In genomic region chr7:29127527-29127926, GRCh38 we compare ENCODE assay signal across 26 cellular contexts. TPM values are rescaled to one million over a fixed set of nuclear protein-coding genes. Genes with fewer than 3 reads are reported as not detected.
"Had no signal": no experiment of that assay in that cellular context is flagged by ENCODE, and none has a peak within 500 bp of the region (broad histone marks: within the 10 kb centered on the region; RNA-seq: fewer than 3 reads in every experiment).

No MANE protein-coding gene starts in this region.

- H3K4me1 ChIP-seq: gastroesophageal sphincter, parathyroid adenoma had no signal

- ATAC-seq: activated CD4-positive, alpha-beta T cell treated with anti-CD3 and anti-CD28 coated beads for 36 hours; activated naive CD4-positive, alpha-beta T cell treated with anti-CD3 and anti-CD28 coated beads, Interleukin-2, amount 50 U/mL, for 72 hours; activated T-helper 17 cell treated with anti-CD3 and anti-CD28 coated beads, Interleukin-2, amount 50 U/mL, for 72 hours; gastroesophageal sphincter; left lobe of liver; natural killer cell; sciatic nerve; stimulated activated memory B cell treated with anti-CD40 and anti-IgM and Interleukin-4, amounts not matched to agents 10 μg/mL and 1 μg/mL and 100 μg/mL, for 72 hours had no signal

- H3K9me3 Mint-ChIP-seq: activated B cell treated with CpG ODN at 0.5 μM for 24 hours; activated naive CD4-positive, alpha-beta T cell treated with anti-CD3 and anti-CD28 coated beads, Interleukin-2, amount 50 U/mL, for 72 hours; activated T-cell treated with anti-CD3 and anti-CD28 coated beads, Interleukin-2, amount 50 U/mL, for 24 hours; activated T-helper 17 cell treated with anti-CD3 and anti-CD28 coated beads, Interleukin-2, amount 50 U/mL, for 72 hours; dendritic cell treated with granulocyte-macrophage colony-stimulating factor and Interleukin-4, amounts not matched to agents 40 ng/mL and 50 ng/mL, for 4 days; mesothelial cell of epicardium; natural killer cell; stimulated activated memory B cell treated with anti-CD40 and anti-IgM and Interleukin-4, amounts not matched to agents 10 μg/mL and 1 μg/mL and 100 μg/mL, for 72 hours; type B pancreatic cell had no signal

- H3K27me3 Mint-ChIP-seq: dendritic cell treated with granulocyte-macrophage colony-stimulating factor and Interleukin-4, amounts not matched to agents 40 ng/mL and 50 ng/mL, for 4 days; type B pancreatic cell had no signal

- H3K9me3 ChIP-seq: gastroesophageal sphincter, heart left ventricle, vagina had no signal

- H3K36me3 ChIP-seq: brain microvascular endothelial cell, gastroesophageal sphincter, heart left ventricle, vagina had no signal

- H3K4me3 ChIP-seq: gastroesophageal sphincter, heart left ventricle, lung, vagina had no signal

- H3K9ac ChIP-seq: parathyroid adenoma had no signal

- H3K36me3 Mint-ChIP-seq: activated naive CD4-positive, alpha-beta T cell treated with anti-CD3 and anti-CD28 coated beads, Interleukin-2, amount 50 U/mL, for 72 hours; mesothelial cell of epicardium; natural killer cell; stimulated activated memory B cell treated with anti-CD40 and anti-IgM and Interleukin-4, amounts not matched to agents 10 μg/mL and 1 μg/mL and 100 μg/mL, for 72 hours had no signal

- H3K79me2 ChIP-seq: parathyroid adenoma had no signal

- DNase-seq: activated B cell treated with CpG ODN at 0.5 μM for 24 hours; activated CD4-positive, alpha-beta T cell treated with anti-CD3 and anti-CD28 coated beads for 36 hours; activated CD4-positive, alpha-beta T cell treated with anti-CD3 and anti-CD28 coated beads, Interleukin-2, amount 50 U/mL, for 4 hours; activated CD8-positive, alpha-beta memory T cell treated with anti-CD3 and anti-CD28 coated beads for 24 hours; activated CD8-positive, alpha-beta memory T cell treated with anti-CD3 and anti-CD28 coated beads, Interleukin-2, amount 50 U/mL, for 4 hours; activated T-cell treated with anti-CD3 and anti-CD28 coated beads, Interleukin-2, amount 50 U/mL, for 24 hours; aorta; brain microvascular endothelial cell; caudate nucleus; effector memory CD4-positive, alpha-beta T cell; heart left ventricle; natural killer cell; nucleus accumbens; T-helper 1 cell had no signal

- H3K27me3 ChIP-seq: brain microvascular endothelial cell, gastroesophageal sphincter, heart left ventricle, vagina had no signal

- H2AFZ ChIP-seq: parathyroid adenoma had no signal

- H3K27ac Mint-ChIP-seq: activated B cell treated with CpG ODN at 0.5 μM for 24 hours; activated CD4-positive, alpha-beta T cell treated with anti-CD3 and anti-CD28 coated beads for 36 hours; activated naive CD4-positive, alpha-beta T cell treated with anti-CD3 and anti-CD28 coated beads, Interleukin-2, amount 50 U/mL, for 72 hours; activated T-cell treated with anti-CD3 and anti-CD28 coated beads, Interleukin-2, amount 50 U/mL, for 24 hours; activated T-helper 17 cell treated with anti-CD3 and anti-CD28 coated beads, Interleukin-2, amount 50 U/mL, for 72 hours; mesothelial cell of epicardium; natural killer cell; stimulated activated memory B cell treated with anti-CD40 and anti-IgM and Interleukin-4, amounts not matched to agents 10 μg/mL and 1 μg/mL and 100 μg/mL, for 72 hours; type B pancreatic cell had no signal

- H3K4me3 Mint-ChIP-seq: activated B cell treated with CpG ODN at 0.5 μM for 24 hours; activated CD4-positive, alpha-beta T cell treated with anti-CD3 and anti-CD28 coated beads for 36 hours; activated T-cell treated with anti-CD3 and anti-CD28 coated beads, Interleukin-2, amount 50 U/mL, for 24 hours; activated T-helper 17 cell treated with anti-CD3 and anti-CD28 coated beads, Interleukin-2, amount 50 U/mL, for 72 hours; dendritic cell treated with granulocyte-macrophage colony-stimulating factor and Interleukin-4, amounts not matched to agents 40 ng/mL and 50 ng/mL, for 4 days; mesothelial cell of epicardium; natural killer cell; stimulated activated memory B cell treated with anti-CD40 and anti-IgM and Interleukin-4, amounts not matched to agents 10 μg/mL and 1 μg/mL and 100 μg/mL, for 72 hours; type B pancreatic cell had no signal

- H3K4me1 Mint-ChIP-seq: activated B cell treated with CpG ODN at 0.5 μM for 24 hours; activated CD4-positive, alpha-beta T cell treated with anti-CD3 and anti-CD28 coated beads for 36 hours; activated T-helper 17 cell treated with anti-CD3 and anti-CD28 coated beads, Interleukin-2, amount 50 U/mL, for 72 hours; natural killer cell; stimulated activated memory B cell treated with anti-CD40 and anti-IgM and Interleukin-4, amounts not matched to agents 10 μg/mL and 1 μg/mL and 100 μg/mL, for 72 hours had no signal

- H3K27ac ChIP-seq: brain microvascular endothelial cell, gastroesophageal sphincter, heart left ventricle, parathyroid adenoma, vagina had no signal

RNA-seq across cellular contexts. Expression of gene CPVL, which starts 18.8 kb away (rescaled TPM):
- total RNA-seq: activated B cell treated with CpG ODN at 0.5 μM for 24 hours; activated CD4-positive, alpha-beta T cell treated with anti-CD3 and anti-CD28 coated beads for 36 hours; activated naive CD4-positive, alpha-beta T cell treated with anti-CD3 and anti-CD28 coated beads, Interleukin-2, amount 50 U/mL, for 72 hours had no signal
